8 cellular contexts compared by ENCODE assay signal in genomic region chr4:83509156-83509585, GRCh38. TPM values are rescaled to one million over a fixed set of nuclear protein-coding genes. Genes with fewer than 3 reads are reported as not detected.
DNase-seq lines count a peak whose midpoint lies in the region; ATAC-seq, FAIRE-seq and TF ChIP-seq lines count a peak whose summit lies in the region.
"Not testable (repeated sequence)": the region's sequence is repeated elsewhere in the genome, so short reads cannot be mapped to it uniquely, and the experiment has no call there.

No MANE protein-coding gene starts in this region.

- CTCF ChIA-PET in A549 (lab: Yijun Ruan, JAX) = interaction anchor here (0.8 to 2.5 kb wide), 17 partner anchors 10 to 137 kb away, joined by 3 to 11 read pairs (median 5); partner anchors contain the start of gene GPAT3

- H3K27ac ChIP-seq in A549 = peak overlapping the region; percentile 59 to 75; a peak in 4 of 6 replicates
- not testable (repeated sequence) for H3K27ac ChIP-seq in spleen

- not testable (repeated sequence) for H3K9me3 ChIP-seq in A549; Loucy (ENCODE audit: insufficient read depth, low read depth, low read length); spleen

- not testable (repeated sequence) for TF ChIP-seq POLR2A in A549 (IDR thresholded peaks at IDR 0.05; ENCODE audit: low read length); spleen (IDR thresholded peaks at IDR 0.05)

- ATAC-seq in A549 = peak in 1 of 2 experiments; percentile 71; a peak in 3 of 6 replicates

- TF ChIP-seq EP300 in A549 (IDR thresholded peaks at IDR 0.05) = not testable (repeated sequence)

- not testable (repeated sequence) for H3K4me3 ChIP-seq in A549; Loucy (ENCODE audit: low read length, poor library complexity, severe bottlenecking); kidney epithelial cell (ENCODE audit: low read depth, low read length); spleen

- TF ChIP-seq CTCF in A549 (IDR thresholded peaks at IDR 0.05) (peak; percentile 47), GM12872 (IDR thresholded peaks at IDR 0.05; ENCODE audit: insufficient read depth, low read depth, low read length) (peak; percentile 72), Loucy (conservative IDR thresholded peaks at IDR 0.05; ENCODE audit: low read length) (peak; percentile 78), kidney epithelial cell (IDR thresholded peaks at IDR 0.05; ENCODE audit: insufficient read depth, low read length, poor library complexity, severe bottlenecking) (peak; percentile 58), spleen (IDR thresholded peaks at IDR 0.05 in 8 of 11, conservative IDR thresholded peaks at IDR 0.05 in 3 of 11) (peak; percentile 34 to 86 (median 80))

- H3K4me2 ChIP-seq in A549; Loucy (ENCODE audit: low read depth, low read length, poor library complexity, severe bottlenecking): not testable (repeated sequence)

- intact Hi-C loops in spleen (cut with DNase I; ENCODE audit: low total_unique reads) = not testable (repeated sequence)

- DNase-seq in A549 (ENCODE audit: low read depth in 1 of 2, low spot score in 1 of 2) = peak; percentile 16 to 72
- peak; percentile 16 for DNase-seq in RCC 7860 (ENCODE audit: low spot score)
- peak; percentile 13 for DNase-seq in activated CD8-positive, alpha-beta memory T cell treated with anti-CD3 and anti-CD28 coated beads, Interleukin-2, amount 50 U/mL, for 24 hours (ENCODE audit: extremely low read depth)
- peak; percentile 72 for DNase-seq in dermis blood vessel endothelial cell
- DNase-seq in kidney epithelial cell (ENCODE audit: low read depth) = not testable (repeated sequence)
- DNase-seq in spleen = peak; percentile 81

- FAIRE-seq in A549 (lab: Jason Lieb, UNC); RCC 7860 (lab: Jason Lieb, UNC): not testable (repeated sequence)

- not testable (repeated sequence) for H3K4me1 ChIP-seq in A549; Loucy (ENCODE audit: insufficient read depth, low read length, poor library complexity, severe bottlenecking); spleen

- peak overlapping the region; percentile 98 for H2AFZ ChIP-seq in Loucy (ENCODE audit: low read length)

- peak; percentile 72 to 89 for TF ChIP-seq RAD21 in A549 (conservative IDR thresholded peaks at IDR 0.05 in 1 of 2, IDR thresholded peaks at IDR 0.05 in 1 of 2)

- not testable (repeated sequence) for H3K27me3 ChIP-seq in Loucy (ENCODE audit: insufficient read depth, low read length, poor library complexity, severe bottlenecking); kidney epithelial cell (ENCODE audit: control insufficient read depth, insufficient read depth, low read length); spleen (replicated peaks in 1 of 7)

- not testable (repeated sequence) for H3K9me2 ChIP-seq in Loucy (replicated peaks; ENCODE audit: low read depth, low read length)

- WGBS in A549 (ENCODE audit: missing lambda C conversion rate) = 56% methylated on average over 3 of the region's 3 CpGs
- 56 to 79% (median 63%) methylated on average over 3 of the region's 3 CpGs for WGBS in spleen, 5 donors

- not testable (repeated sequence) for H3K9ac ChIP-seq in Loucy (ENCODE audit: low read depth, low read length, poor library complexity, severe bottlenecking)

- POLR2A ChIA-PET in A549 (lab: Yijun Ruan, JAX) = not testable (repeated sequence)

- not testable (repeated sequence) for H3K36me3 ChIP-seq in Loucy (ENCODE audit: insufficient read depth, low read length); kidney epithelial cell (ENCODE audit: control insufficient read depth, insufficient read depth, low read length); spleen

- H4K20me1 ChIP-seq in Loucy (ENCODE audit: insufficient read depth, low read length, poor library complexity, severe bottlenecking) = not testable (repeated sequence)

- not testable (repeated sequence) for H3K79me2 ChIP-seq in Loucy (ENCODE audit: insufficient read depth, low read length)

- H3F3A ChIP-seq in Loucy (ENCODE audit: low read depth) = not testable (repeated sequence)

TF ChIP-seq in A549, 52 proteins besides CTCF, POLR2A, EP300 and RAD21:
- TF ChIP-seq EHMT2 (IDR thresholded peaks at IDR 0.05; ENCODE audit: low read depth) (peak; percentile 45; the same call in 1 of the 2 replicates), SMC3 (IDR thresholded peaks at IDR 0.05) (peak; percentile 68)

RNA-seq across cellular contexts. Expression of gene ABRAXAS1, which starts 24.3 kb away (rescaled TPM):
- polyA plus RNA-seq in A549 (2011; rRNA removed) (12.1 and 16.5 TPM in 2 replicates), A549 (2017; fragmentation: RNase III; extraction: RNeasy Plus Mini Kit Qiagen cat#74134 plus additional on column Dnase treatment) (9.5 to 10.4 TPM (median 9.6 TPM) in 3 replicates), spleen (1 to 10 TPM; 5.7 to 8.6 (median 7.1) TPM)
- 2.5 and 2.7 TPM in 2 replicates for polyA plus RNA-seq in A549 (2012; cell fraction: cytosol; rRNA removed)
- 0.83 and 1.6 TPM in 2 replicates for polyA plus RNA-seq in A549 (2012; cell fraction: nucleus; rRNA removed)
- polyA minus RNA-seq in A549 (2011; rRNA and poly(A)+ RNA removed) = 3.6 and 4.2 TPM in 2 replicates
- total RNA-seq in dermis blood vessel endothelial cell (22.0 and 24.5 TPM in 2 replicates), kidney epithelial cell (15.2 and 17.8 TPM in 2 replicates), spleen (10 to 100 TPM in 6 of 7 donors, 1 to 10 TPM in 1; 9.9 to 18.2 (median 13.1) TPM)

RNA-seq across cellular contexts. Expression of gene GPAT3, which starts 26.7 kb away (rescaled TPM):
- polyA plus RNA-seq in A549 (2011; rRNA removed) = 29.9 and 44.9 TPM in 2 replicates
- polyA plus RNA-seq in A549 (2012; cell fraction: cytosol; rRNA removed) = 13.7 and 17.1 TPM in 2 replicates
- polyA plus RNA-seq in A549 (2012; cell fraction: nucleus; rRNA removed) = 10.4 and 13.4 TPM in 2 replicates
- polyA plus RNA-seq in A549 (2017; fragmentation: RNase III; extraction: RNeasy Plus Mini Kit Qiagen cat#74134 plus additional on column Dnase treatment) = 12.9 to 16.9 TPM (median 13.1 TPM) in 3 replicates
- 13.1 and 20.5 TPM in 2 replicates for polyA minus RNA-seq in A549 (2011; rRNA and poly(A)+ RNA removed)
- 14.8 and 20.6 TPM in 2 replicates for total RNA-seq in dermis blood vessel endothelial cell
- total RNA-seq in kidney epithelial cell = 8.2 and 9.1 TPM in 2 replicates
- total RNA-seq in spleen = 10 to 100 TPM in 3 of 7 donors, 1 to 10 TPM in 4; 7.5 to 29.1 (median 9.8) TPM
- polyA plus RNA-seq in spleen = 1 to 10 TPM in 2 of 3 donors, under 1 TPM in 1; 0.70 to 1.4 (median 1.1) TPM

RNA-seq across cellular contexts. Expression of gene MRPS18C, which starts 53.3 kb away (rescaled TPM):
- 58.5 and 67.4 TPM in 2 replicates for polyA plus RNA-seq in A549 (2011; rRNA removed)
- polyA plus RNA-seq in A549 (2012; cell fraction: cytosol; rRNA removed) = 25.3 and 33.4 TPM in 2 replicates
- 7.8 and 12.5 TPM in 2 replicates for polyA plus RNA-seq in A549 (2012; cell fraction: nucleus; rRNA removed)
- polyA plus RNA-seq in A549 (2017; fragmentation: RNase III; extraction: RNeasy Plus Mini Kit Qiagen cat#74134 plus additional on column Dnase treatment) = 127 to 132 TPM (median 132 TPM) in 3 replicates
- polyA minus RNA-seq in A549 (2011; rRNA and poly(A)+ RNA removed) = 9.9 and 14.1 TPM in 2 replicates
- total RNA-seq in dermis blood vessel endothelial cell = 20.9 and 21.4 TPM in 2 replicates
- 22.7 and 25.3 TPM in 2 replicates for total RNA-seq in kidney epithelial cell
- 10 to 100 TPM; 22.7 to 40.7 (median 36.2) TPM for total RNA-seq in spleen
- 10 to 100 TPM; 18.9 to 28.0 (median 23.9) TPM for polyA plus RNA-seq in spleen

RNA-seq across cellular contexts. Expression of gene HELQ, which starts 53.5 kb away (rescaled TPM):
- polyA plus RNA-seq in A549 (2011; rRNA removed) (6.3 and 7.3 TPM in 2 replicates), A549 (2017; fragmentation: RNase III; extraction: RNeasy Plus Mini Kit Qiagen cat#74134 plus additional on column Dnase treatment) (4.6 to 5.1 TPM (median 5.0 TPM) in 3 replicates), spleen (10 to 100 TPM in 1 of 3 donors, 1 to 10 TPM in 2; 7.3 to 13.2 (median 9.1) TPM)
- 3.9 and 4.4 TPM in 2 replicates for polyA plus RNA-seq in A549 (2012; cell fraction: cytosol; rRNA removed)
- 3.1 and 3.2 TPM in 2 replicates for polyA plus RNA-seq in A549 (2012; cell fraction: nucleus; rRNA removed)
- 7.0 and 8.8 TPM in 2 replicates for polyA minus RNA-seq in A549 (2011; rRNA and poly(A)+ RNA removed)
- total RNA-seq in dermis blood vessel endothelial cell (14.1 and 17.7 TPM in 2 replicates), kidney epithelial cell (8.8 and 12.7 TPM in 2 replicates), spleen (10 to 100 TPM; 22.8 to 40.7 (median 29.7) TPM)
